Comparison of ENCODE assay signal across 3 cellular contexts in the genomic region with DNA sequence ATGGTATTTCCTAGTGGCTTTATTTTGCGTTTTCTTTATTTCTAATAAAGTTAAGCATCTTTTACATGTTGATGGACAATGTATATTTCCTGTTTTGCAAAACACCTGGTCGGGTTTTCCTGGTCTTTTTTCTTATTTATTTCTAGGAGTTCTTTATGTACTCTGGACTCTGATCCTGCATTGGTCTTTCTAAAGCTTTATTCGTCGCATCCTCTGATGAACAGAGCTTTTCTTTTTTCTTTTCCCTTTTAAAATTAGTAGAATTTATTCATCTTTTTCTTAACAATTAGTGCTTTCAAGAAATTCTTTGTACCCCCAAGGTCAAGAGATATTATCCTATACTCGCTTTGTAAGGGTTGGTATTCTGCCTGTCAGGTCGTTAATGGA.
TF ChIP-seq lines count a peak whose summit lies in the region.

No MANE protein-coding gene starts in this region.

TF ChIP-seq in GM23338, 12 proteins besides CTCF, POLR2A, EP300 and RAD21:
- TF ChIP-seq POLR2AphosphoS5 (IDR thresholded peaks at IDR 0.05; ENCODE audit: low read depth), result no peak
- no peak for TF ChIP-seq ETS1 (IDR thresholded peaks at IDR 0.05)

TF ChIP-seq in H1, 55 proteins besides CTCF, POLR2A, EP300 and RAD21:
- no peak for TF ChIP-seq MAFK (IDR thresholded peaks at IDR 0.05; ENCODE audit: low read depth, low read length)
- TF ChIP-seq FOSL1 (IDR thresholded peaks at IDR 0.05; ENCODE audit: insufficient read depth, low read depth, low read length), result no peak

TF ChIP-seq in HEK293T, 16 proteins besides CTCF, POLR2A, EP300 and RAD21:
- TF ChIP-seq FOXM1 (IDR thresholded peaks at IDR 0.05; ENCODE audit: borderline replicate concordance) (no peak), ZNF384 (IDR thresholded peaks at IDR 0.05) (no peak), ARNT (IDR thresholded peaks at IDR 0.05) (no peak), SUZ12 (IDR thresholded peaks at IDR 0.05) (no peak), FOXK2 (IDR thresholded peaks at IDR 0.05) (no peak), LEF1 (IDR thresholded peaks at IDR 0.05; ENCODE audit: borderline replicate concordance) (no peak), TARDBP (IDR thresholded peaks at IDR 0.05) (no peak), NFRKB (IDR thresholded peaks at IDR 0.05) (no peak), HDGF (IDR thresholded peaks at IDR 0.05; ENCODE audit: borderline replicate concordance) (no peak), SP1 (IDR thresholded peaks at IDR 0.05) (no peak), FOXA1 (IDR thresholded peaks at IDR 0.05) (no peak), CTBP1 (IDR thresholded peaks at IDR 0.05; ENCODE audit: borderline replicate concordance) (no peak), L3MBTL2 (conservative IDR thresholded peaks at IDR 0.05) (no peak), ELF4 (IDR thresholded peaks at IDR 0.05) (no peak), BHLHE40 (IDR thresholded peaks at IDR 0.05; ENCODE audit: borderline replicate concordance) (no peak)
- TF ChIP-seq, protein P1, sequence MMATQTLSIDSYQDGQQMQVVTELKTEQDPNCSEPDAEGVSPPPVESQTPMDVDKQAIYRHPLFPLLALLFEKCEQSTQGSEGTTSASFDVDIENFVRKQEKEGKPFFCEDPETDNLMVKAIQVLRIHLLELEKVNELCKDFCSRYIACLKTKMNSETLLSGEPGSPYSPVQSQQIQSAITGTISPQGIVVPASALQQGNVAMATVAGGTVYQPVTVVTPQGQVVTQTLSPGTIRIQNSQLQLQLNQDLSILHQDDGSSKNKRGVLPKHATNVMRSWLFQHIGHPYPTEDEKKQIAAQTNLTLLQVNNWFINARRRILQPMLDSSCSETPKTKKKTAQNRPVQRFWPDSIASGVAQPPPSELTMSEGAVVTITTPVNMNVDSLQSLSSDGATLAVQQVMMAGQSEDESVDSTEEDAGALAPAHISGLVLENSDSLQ (IDR thresholded peaks at IDR 0.05), result no peak
TF ChIP-seq in HEK293T: peak in this region for 0.
